In genomic region chr22:50533856-50534711, GRCh38 we compare ENCODE assay signal across 10 cellular contexts. TPM values are rescaled to one million over a fixed set of nuclear protein-coding genes. Genes with fewer than 3 reads are reported as not detected.
DNase-seq lines count a peak whose midpoint lies in the region; ATAC-seq and TF ChIP-seq lines count a peak whose summit lies in the region.
"Not testable (repeated sequence)": the region's sequence is repeated elsewhere in the genome, so short reads cannot be mapped to it uniquely, and the experiment has no call there.
"Had no signal": no experiment of that assay in that cellular context is flagged by ENCODE, and none has a peak within 500 bp of the region (broad histone marks: within the 10 kb centered on the region; RNA-seq: fewer than 3 reads in every experiment).

No MANE protein-coding gene starts in this region.

- not testable (repeated sequence) for H3K9ac ChIP-seq in colonic mucosa (ENCODE audit: low read depth in 2 of 2, low read length in 2 of 2)

- not testable (repeated sequence) for H3K27me3 ChIP-seq in colonic mucosa
- H3K27me3 ChIP-seq in tibial nerve: peaks cover 3 to 59% of the 10 kb centered on the region in 2 donors

- POLR2A ChIA-PET in RWPE1 (lab: Yijun Ruan, JAX; ENCODE audit: low non-redundant PET): not testable (repeated sequence)

- H3K27me3 Mint-ChIP-seq in Calu3 (ENCODE audit: unreplicated experiment); activated T-cell treated with anti-CD3 and anti-CD28 coated beads, Interleukin-2, amount 50 U/mL, for 72 hours (ENCODE audit: low read depth): not testable (repeated sequence)
- peaks cover 41% of the 10 kb centered on the region for H3K27me3 Mint-ChIP-seq in nephron progenitor cell (ENCODE audit: low read depth, poor library complexity)

- TF ChIP-seq CTCF in Calu3 (IDR thresholded peaks at IDR 0.05; ENCODE audit: unreplicated experiment); RWPE1 (conservative IDR thresholded peaks at IDR 0.05; ENCODE audit: low read depth); colonic mucosa (IDR thresholded peaks at IDR 0.05); nephron progenitor cell (IDR thresholded peaks at IDR 0.05); tibial nerve (IDR thresholded peaks at IDR 0.05): not testable (repeated sequence)

- H3K27ac Mint-ChIP-seq in Calu3 (ENCODE audit: unreplicated experiment) (peak overlapping the region; percentile 98), nephron progenitor cell (peak overlapping the region; percentile 73)
- peak overlapping the region; percentile 93 for H3K27ac Mint-ChIP-seq in activated T-cell treated with anti-CD3 and anti-CD28 coated beads, Interleukin-2, amount 50 U/mL, for 72 hours

- H3K4me1 ChIP-seq in colonic mucosa: not testable (repeated sequence)
- H3K4me1 ChIP-seq in tibial nerve: peaks cover 0 to 47% (median 32%) of the 10 kb centered on the region in 4 donors

- CTCF ChIA-PET in Calu3 (lab: Charles Lee): interaction anchor here (0.7 to 1.9 kb wide), 2 partner anchors 72 to 87 kb away, joined by 5 to 6 read pairs; no protein-coding TSS in a partner anchor
- CTCF ChIA-PET in RWPE1 (lab: Yijun Ruan, JAX): not testable (repeated sequence)

- DNase-seq in Calu3 (peak; percentile 40), Kasumi-1 (lab: John Stamatoyannopoulos, UW) (peak; percentile 17 to 31), iris pigment epithelial cell (ENCODE audit: low read depth) (peak; percentile 55), tibial nerve (ENCODE audit: low spot score in 2 of 2) (peak in 1 of 2 donors; percentile 25)
- DNase-seq in RWPE1 (ENCODE audit: low spot score); activated T-cell treated with anti-CD3 and anti-CD28 coated beads, Interleukin-2, amount 50 U/mL, for 72 hours; colonic mucosa; nephron progenitor cell: not testable (repeated sequence)

- intact Hi-C loops in Calu3 (cut with micrococcal nuclease; ENCODE audit: unreplicated experiment); colonic mucosa (cut with DNase I): not testable (repeated sequence)

- peaks cover 39% of the 10 kb centered on the region for H3K4me1 Mint-ChIP-seq in Calu3 (ENCODE audit: low read depth, unreplicated experiment)
- H3K4me1 Mint-ChIP-seq in activated T-cell treated with anti-CD3 and anti-CD28 coated beads, Interleukin-2, amount 50 U/mL, for 72 hours (ENCODE audit: low read depth): peaks cover 55% of the 10 kb centered on the region
- H3K4me1 Mint-ChIP-seq in nephron progenitor cell: peaks cover 33% of the 10 kb centered on the region

- not testable (repeated sequence) for H3K4me3 ChIP-seq in colonic mucosa, tibial nerve

- not testable (repeated sequence) for H3K9me3 ChIP-seq in colonic mucosa, tibial nerve

- not testable (repeated sequence) for H3K9me3 Mint-ChIP-seq in Calu3 (ENCODE audit: low read depth, unreplicated experiment); activated T-cell treated with anti-CD3 and anti-CD28 coated beads, Interleukin-2, amount 50 U/mL, for 72 hours; nephron progenitor cell

- not testable (repeated sequence) for ATAC-seq in activated T-cell treated with anti-CD3 and anti-CD28 coated beads, Interleukin-2, amount 50 U/mL, for 72 hours (replicated peaks in 1 of 2)

- peaks cover 69% of the 10 kb centered on the region for H3K36me3 Mint-ChIP-seq in Calu3 (ENCODE audit: insufficient read depth, unreplicated experiment)
- peaks cover 5 to 15% of the 10 kb centered on the region in 2 donors for H3K36me3 Mint-ChIP-seq in activated T-cell treated with anti-CD3 and anti-CD28 coated beads, Interleukin-2, amount 50 U/mL, for 72 hours (ENCODE audit: insufficient read depth in 2 of 2)
- H3K36me3 Mint-ChIP-seq in nephron progenitor cell (ENCODE audit: low read depth): not testable (repeated sequence)

- peak overlapping the region; percentile 32; the same call in 1 of the 2 replicates for H3K27ac ChIP-seq in RWPE1
- peak overlapping the region; percentile 45 for H3K27ac ChIP-seq in colonic mucosa
- H3K27ac ChIP-seq in tibial nerve: peak overlapping the region in 3 of 4 donors; percentile 44 to 52 (median 49)

- peak overlapping the region; percentile 90 for H3K4me3 Mint-ChIP-seq in Calu3 (ENCODE audit: low read depth, unreplicated experiment)
- peak overlapping the region; percentile 96 to 98 for H3K4me3 Mint-ChIP-seq in activated T-cell treated with anti-CD3 and anti-CD28 coated beads, Interleukin-2, amount 50 U/mL, for 72 hours
- peak overlapping the region; percentile 57 for H3K4me3 Mint-ChIP-seq in nephron progenitor cell

- H3K36me3 ChIP-seq in colonic mucosa, tibial nerve: not testable (repeated sequence)

- not testable (repeated sequence) for BruUV-seq in Calu3 (replicated peaks; lab: Mats Ljungman, UMichigan)

- TF ChIP-seq POLR2A in tibial nerve (IDR thresholded peaks at IDR 0.05): peak; percentile 22 to 25

- peak in 1 of 2 donors; percentile 50 for TF ChIP-seq EP300 in tibial nerve (IDR thresholded peaks at IDR 0.05)

- WGBS in tibial nerve, 2 donors: 48 to 50% methylated on average over 21 of the region's 21 CpGs

RNA-seq across cellular contexts. Expression of gene TYMP, which starts 4.3 kb away (rescaled TPM):
- total RNA-seq in Calu3 (2022) (44.1 and 62.2 TPM in 2 replicates), colonic mucosa (10 to 100 TPM; 22.6 to 28.0 TPM), tibial nerve (100 to 1,000 TPM in 1 of 4 donors, 10 to 100 TPM in 3; 33.1 to 239 (median 60.3) TPM)
- total RNA-seq in activated T-cell treated with anti-CD3 and anti-CD28 coated beads, Interleukin-2, amount 50 U/mL, for 72 hours: 100 to 1,000 TPM in 1 of 2 donors, 10 to 100 TPM in 1; 71.5 to 101 TPM

RNA-seq across cellular contexts. Expression of gene SCO2, which starts 8.7 kb away (rescaled TPM):
- 3.6 and 5.3 TPM in 2 replicates for total RNA-seq in Calu3 (2022)
- 1 to 10 TPM; 8.3 to 8.5 TPM for total RNA-seq in activated T-cell treated with anti-CD3 and anti-CD28 coated beads, Interleukin-2, amount 50 U/mL, for 72 hours
- total RNA-seq in colonic mucosa: 1 to 10 TPM; 1.8 to 5.8 TPM
- 1 to 10 TPM in 3 of 4 donors, not detected in 1; 2.5 to 3.9 (median 3.3) TPM for total RNA-seq in tibial nerve

RNA-seq across cellular contexts. Expression of gene KLHDC7B, which starts 11.6 kb away (rescaled TPM):
- total RNA-seq in Calu3 (2022): 1.6 and 3.0 TPM in 2 replicates
- total RNA-seq in activated T-cell treated with anti-CD3 and anti-CD28 coated beads, Interleukin-2, amount 50 U/mL, for 72 hours: 10 to 100 TPM; 45.5 to 49.1 TPM
- total RNA-seq in colonic mucosa: under 1 TPM; 0.07 to 0.16 TPM
- total RNA-seq in tibial nerve: under 1 TPM in 1 of 4 donors, not detected in 3; 0.90 TPM
- total RNA-seq: foreskin keratinocyte, LHCN-M2 had no signal

RNA-seq across cellular contexts. Expression of gene NCAPH2, which starts 26.1 kb away (rescaled TPM):
- 73.2 and 92.0 TPM in 2 replicates for total RNA-seq in Calu3 (2022)
- total RNA-seq in activated T-cell treated with anti-CD3 and anti-CD28 coated beads, Interleukin-2, amount 50 U/mL, for 72 hours: 100 to 1,000 TPM; 120 to 141 TPM
- 10 to 100 TPM; 27.4 to 71.5 TPM for total RNA-seq in colonic mucosa
- total RNA-seq in tibial nerve: 10 to 100 TPM; 43.9 to 57.3 (median 45.0) TPM

RNA-seq across cellular contexts. Expression of gene LMF2, which starts 26.6 kb away (rescaled TPM):
- 85.2 and 87.1 TPM in 2 replicates for total RNA-seq in Calu3 (2022)
- 10 to 100 TPM; 64.8 to 64.9 TPM for total RNA-seq in activated T-cell treated with anti-CD3 and anti-CD28 coated beads, Interleukin-2, amount 50 U/mL, for 72 hours
- 10 to 100 TPM; 51.1 to 60.0 TPM for total RNA-seq in colonic mucosa
- 10 to 100 TPM; 53.7 to 85.2 (median 58.1) TPM for total RNA-seq in tibial nerve

Comparison
In these comparisons a context has a peak if more than half of its experiments do, and no peak if none do; other contexts are left out.
1. RNA of gene KLHDC7B, which starts 11.6 kb away (total RNA-seq): 45.5 to 49.1 TPM in activated T-cell treated with anti-CD3 and anti-CD28 coated beads, Interleukin-2, amount 50 U/mL, for 72 hours; 1.6 to 3.0 TPM in Calu3, 0.07 to 0.16 TPM in colonic mucosa and 0.90 TPM in tibial nerve; every median in the first group is over 10 times any median in the second.
2. Peak in every context shown above with its lines, with median percentiles within 50 percentile points of each other: H3K27ac Mint-ChIP-seq, H3K4me3 Mint-ChIP-seq and H3K27ac ChIP-seq.